ENCODE assay signal across 8 cellular contexts in the genomic region with DNA sequence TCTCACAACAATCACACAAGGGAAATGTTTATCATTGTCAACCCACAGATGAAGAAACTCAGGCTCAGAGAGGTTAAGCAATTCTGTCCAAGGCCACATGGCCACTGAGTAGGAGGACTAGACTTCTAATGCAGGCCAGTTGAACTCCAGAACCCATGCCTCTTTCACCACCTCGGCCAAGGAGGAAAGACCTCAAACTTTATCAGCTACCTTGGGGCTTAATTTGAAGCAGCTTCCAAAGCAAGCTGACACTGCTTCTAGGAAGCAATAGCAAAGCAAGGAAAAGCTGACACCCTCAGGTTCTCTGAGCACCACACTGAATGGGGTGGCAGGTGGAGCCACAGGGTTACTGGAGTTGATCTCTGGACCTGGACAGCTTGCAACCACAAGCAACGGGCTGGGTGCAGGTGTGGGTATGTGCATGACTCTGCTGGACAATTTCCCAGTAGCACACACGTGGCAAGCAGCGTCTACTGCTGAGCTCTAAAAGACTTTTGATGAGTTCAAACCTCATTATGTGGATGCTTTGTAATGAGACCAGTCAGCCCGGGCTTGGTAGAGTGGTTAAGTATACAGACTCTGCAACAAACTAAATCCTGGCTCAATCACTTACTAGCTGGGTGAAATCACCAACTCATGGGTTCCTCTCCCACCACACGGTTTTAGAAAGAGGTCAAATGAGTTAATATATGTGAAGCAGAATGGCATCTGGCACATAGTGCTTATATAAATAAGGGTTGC. TPM values are rescaled to one million over a fixed set of nuclear protein-coding genes. Genes with fewer than 3 reads are reported as not detected.
DNase-seq lines count a peak whose midpoint lies in the region; ATAC-seq and TF ChIP-seq lines count a peak whose summit lies in the region.

No MANE protein-coding gene starts in this region.

- no peaks in the 10 kb centered on the region for H3K27me3 ChIP-seq in PC-3 (ENCODE audit: low read length)
- no peaks in the 10 kb centered on the region for H3K27me3 ChIP-seq in stomach
- no peaks in the 10 kb centered on the region for H3K27me3 ChIP-seq in H9 (ENCODE audit: insufficient read depth, low read length)

- no peak overlapping the region for H3K4me3 ChIP-seq in PC-3 (ENCODE audit: low read length)
- H3K4me3 ChIP-seq in stomach: no peak overlapping the region

- H3K79me1 ChIP-seq in H9 (ENCODE audit: insufficient read depth, low read depth, low read length, poor library complexity, severe bottlenecking): no peaks in the 10 kb centered on the region

- H3K36me3 ChIP-seq in PC-3 (ENCODE audit: low read depth, low read length): no peaks in the 10 kb centered on the region
- H3K36me3 ChIP-seq in stomach: peaks cover 0 to 36% (median 21%) of the 10 kb centered on the region in 4 donors

- no peak overlapping the region for H3K4me3 Mint-ChIP-seq in H9

- H3K27ac Mint-ChIP-seq in H9: no peak overlapping the region

- H3K4ac ChIP-seq in H9 (ENCODE audit: low read depth, low read length): no peak overlapping the region

- no peak overlapping the region for H2BK20ac ChIP-seq in H9 (ENCODE audit: low read depth, low read length, poor library complexity, severe bottlenecking)

- peaks cover 3% of the 10 kb centered on the region; the same call in 1 of the 2 replicates for H3K27me3 Mint-ChIP-seq in H9 (ENCODE audit: low read depth)

- no peak overlapping the region for H2BK120ac ChIP-seq in H9 (ENCODE audit: low read depth, low read length, poor library complexity, severe bottlenecking)

- H3K4me2 ChIP-seq in PC-3 (ENCODE audit: low read length) (peak overlapping the region; percentile 31), H9 (ENCODE audit: insufficient read depth, insufficient read length, low read length) (no peak overlapping the region)

- H2AFZ ChIP-seq in PC-3 (ENCODE audit: low read length): no peak overlapping the region
- no peak overlapping the region for H2AFZ ChIP-seq in H9 (ENCODE audit: low read length)

- H2AK5ac ChIP-seq in H9 (ENCODE audit: insufficient read length, low read length): no peak overlapping the region

- no peak for TF ChIP-seq EP300 in stomach (IDR thresholded peaks at IDR 0.05)

- peak; percentile 46 for DNase-seq in DMS79 treated with DMSO at 0.1 percent for 48 hours (lab: John Stamatoyannopoulos, UW)
- no peak for DNase-seq in DMS79 (lab: John Stamatoyannopoulos, UW)
- DNase-seq in PC-3: peak; percentile 63
- peak; percentile 41 for DNase-seq in globus pallidus (ENCODE audit: low spot score)
- peak; percentile 67 for DNase-seq in stomach
- DNase-seq in H9: no peak
- no peak for DNase-seq in retina
- DNase-seq in SHP77 treated with DMSO at 0.1 percent for 48 hours (lab: John Stamatoyannopoulos, UW): no peak

- no peak overlapping the region for H2BK15ac ChIP-seq in H9 (ENCODE audit: low read depth, low read length)

- no peak for TF ChIP-seq POLR2A in stomach (IDR thresholded peaks at IDR 0.05)

- TF ChIP-seq CTCF in PC-3 (conservative IDR thresholded peaks at IDR 0.05; ENCODE audit: low read depth, low read length) (no peak), stomach (IDR thresholded peaks at IDR 0.05) (no peak), H9 (conservative IDR thresholded peaks at IDR 0.05) (no peak)

- H4K20me1 ChIP-seq in PC-3 (ENCODE audit: low read length) (no peaks in the 10 kb centered on the region), H9 (ENCODE audit: control insufficient read depth, insufficient read depth, insufficient read length) (no peaks in the 10 kb centered on the region)

- no peak overlapping the region for H3T11ph ChIP-seq in H9 (ENCODE audit: low read length)

- H3K14ac ChIP-seq in H9 (ENCODE audit: insufficient read depth, low read length): no peak overlapping the region

- POLR2A ChIA-PET in PC-3 (lab: Charles Lee; ENCODE audit: unreplicated experiment): interaction anchor here (0.6 to 3.0 kb wide), 8 partner anchors 48 to 601 kb away, joined by 4 to 16 read pairs (median 5); a partner anchor contains a TSS

- no peak overlapping the region for H4K5ac ChIP-seq in H9 (ENCODE audit: insufficient read length, low read depth, low read length)

- H3K9me3 Mint-ChIP-seq in H9: peaks cover 2 to 4% of the 10 kb centered on the region in 2 experiments; a peak in 1 of 5 replicates

- peak; percentile 27 for ATAC-seq in PC-3

- H3K27ac ChIP-seq in PC-3 (ENCODE audit: low read length) (peak overlapping the region; percentile 99), stomach (peak overlapping the region; percentile 3 to 82 (median 70)), H9 (ENCODE audit: insufficient read length, low read depth, low read length) (no peak overlapping the region)

- CTCF ChIA-PET in PC-3 (lab: Charles Lee): interaction anchor here (0.6 to 2.6 kb wide), 13 partner anchors 15 to 664 kb away, joined by 3 to 19 read pairs (median 4); no protein-coding TSS in a partner anchor

- H2BK12ac ChIP-seq in H9 (ENCODE audit: insufficient read length, low read depth, low read length): no peak overlapping the region

- H3K9me3 ChIP-seq in PC-3 (ENCODE audit: low read length) (no peaks in the 10 kb centered on the region), stomach (no peaks in the 10 kb centered on the region), H9 (ENCODE audit: control insufficient read depth, low read depth, low read length) (no peaks in the 10 kb centered on the region)

- peaks cover 0 to 6% (median 0%) of the 10 kb centered on the region in 3 experiments; a peak in 2 of 7 replicates for H3K36me3 Mint-ChIP-seq in H9 (ENCODE audit: insufficient read depth in 1 of 3, low read depth in 3 of 3)

- no peaks in the 10 kb centered on the region for H3K23me2 ChIP-seq in H9 (ENCODE audit: insufficient read length, low read depth, low read length, poor library complexity, severe bottlenecking)

- no peak overlapping the region for H3K18ac ChIP-seq in H9 (ENCODE audit: insufficient read length, low read depth, low read length)

- BruUV-seq in PC-3 (replicated peaks; lab: Mats Ljungman, UMichigan): TSS peak; percentile 10

- no peaks in the 10 kb centered on the region for H3K9me2 ChIP-seq in PC-3 (replicated peaks; ENCODE audit: low read length)

- H3K23ac ChIP-seq in H9 (ENCODE audit: insufficient read length, low read depth, low read length): no peak overlapping the region

- H4K8ac ChIP-seq in H9 (replicated peaks; ENCODE audit: insufficient read length, low read depth, low read length): no peak overlapping the region

- H3K79me2 ChIP-seq in PC-3 (ENCODE audit: low read length): no peaks in the 10 kb centered on the region
- no peaks in the 10 kb centered on the region for H3K79me2 ChIP-seq in H9 (ENCODE audit: insufficient read depth, low read length)

- H2BK5ac ChIP-seq in H9 (ENCODE audit: insufficient read length, low read length): no peak overlapping the region

- H3K4me1 ChIP-seq in PC-3 (ENCODE audit: insufficient read depth, low read length) (peaks cover 56% of the 10 kb centered on the region), stomach (peaks cover 34 to 63% (median 49%) of the 10 kb centered on the region in 4 donors), H9 (ENCODE audit: insufficient read depth, low read length) (no peaks in the 10 kb centered on the region)

- H3K9ac ChIP-seq in PC-3 (ENCODE audit: low read length) (peak overlapping the region; percentile 25), H9 (ENCODE audit: extremely low read depth, insufficient read length, low read length) (no peak overlapping the region)

- H3K56ac ChIP-seq in H9 (ENCODE audit: insufficient read length, low read depth, low read length): no peak overlapping the region

- peaks cover 0 to 9% of the 10 kb centered on the region in 2 experiments; a peak in 2 of 4 replicates for H3K4me1 Mint-ChIP-seq in H9

- WGBS in stomach, 5 donors: 14 to 34% (median 20%) methylated on average over 6 of the region's 6 CpGs
- no CpG with 5 or more reads among the region's 6 CpGs for WGBS in H9 (ENCODE audit: extremely low coverage, insufficient read length, low lambda C conversion rate)

- no peak overlapping the region for H4K91ac ChIP-seq in H9 (ENCODE audit: insufficient read length, low read depth, low read length)

- intact Hi-C loops in PC-3 (cut with micrococcal nuclease): loop anchor here (1.0 to 5.0 kb wide), 9 partner anchors 55 to 1142 kb away; a partner anchor contains a TSS
- intact Hi-C loops in stomach (cut with DNase I; ENCODE audit: low total_unique reads): loop anchor here (10.0 kb wide), 1 partner anchor 52 kb away; no protein-coding TSS in a partner anchor

- H3F3A ChIP-seq in PC-3 (ENCODE audit: low read length, unreplicated experiment): no peaks in the 10 kb centered on the region

RNA-seq across cellular contexts. Expression of a gene that starts 23.1 kb away (rescaled TPM):
- total RNA-seq in PC-3 (2014; rRNA removed) (172 and 231 TPM in 2 replicates), stomach (100 to 1,000 TPM in 4 of 5 donors, 10 to 100 TPM in 1; 63.1 to 484 (median 434) TPM), H9 (2021) (93.9 and 103 TPM in 2 replicates)
- 10 to 100 TPM; 14.0 to 74.3 (median 28.9) TPM for polyA plus RNA-seq in stomach

Comparison
In these comparisons a context has a peak if more than half of its experiments do, and no peak if none do; other contexts are left out.
1. DNase-seq: peak in DMS79 treated with DMSO at 0.1 percent for 48 hours (single experiment), PC-3 (single experiment), globus pallidus (single experiment) and stomach (single experiment); none in DMS79 (single experiment), H9 (single experiment), retina (single experiment) and SHP77 treated with DMSO at 0.1 percent for 48 hours (single experiment).